ENCODE assay signal across 8 cellular contexts in genomic region chr15:74957301-74958035, GRCh38. TPM values are rescaled to one million over a fixed set of nuclear protein-coding genes. Genes with fewer than 3 reads are reported as not detected.
DNase-seq lines count a peak whose midpoint lies in the region; ATAC-seq, FAIRE-seq and TF ChIP-seq lines count a peak whose summit lies in the region.

No MANE protein-coding gene starts in this region.

- DNase-seq in CD4-positive, CD25-positive, alpha-beta regulatory T cell = no peak
- no peak for DNase-seq in Jurkat, Clone E6-1 (ENCODE audit: low read depth, low spot score)
- DNase-seq in thyroid gland (no peak), HTR-8/SVneo (ENCODE audit: insufficient read length, low spot score) (no peak), middle frontal gyrus (ENCODE audit: extremely low spot score, low spot score) (no peak)

- peak in 1 of 2 donors; percentile 2 for TF ChIP-seq POLR2A in thyroid gland (IDR thresholded peaks at IDR 0.05)

- H3K9ac ChIP-seq in liver (ENCODE audit: low read depth in 1 of 2, low read length in 2 of 2) = no peak overlapping the region

- H3K4me3 Mint-ChIP-seq in CD4-positive, CD25-positive, alpha-beta regulatory T cell = peak overlapping the region; percentile 72 to 86 (median 80)
- H3K4me3 Mint-ChIP-seq in brain = peak overlapping the region; percentile 81 to 86 (median 83)

- no peak for TF ChIP-seq RAD21 in liver (IDR thresholded peaks at IDR 0.05)

- FAIRE-seq in HTR-8/SVneo (lab: Jason Lieb, UNC) = no peak

- peaks cover 35% of the 10 kb centered on the region for H3K4me1 ChIP-seq in CD4-positive, CD25-positive, alpha-beta regulatory T cell (ENCODE audit: control insufficient read depth, insufficient read depth, low read length, poor library complexity, severe bottlenecking)
- peaks cover 17 to 28% (median 23%) of the 10 kb centered on the region in 4 donors for H3K4me1 ChIP-seq in liver (ENCODE audit: control insufficient read depth in 4 of 4, insufficient read depth in 4 of 4, low read length in 3 of 4)
- H3K4me1 ChIP-seq in thyroid gland = peaks cover 55 to 65% of the 10 kb centered on the region in 2 donors

- peaks cover 13% of the 10 kb centered on the region for H3K27me3 ChIP-seq in CD4-positive, CD25-positive, alpha-beta regulatory T cell (ENCODE audit: control insufficient read depth, insufficient read depth, low read length)
- H3K27me3 ChIP-seq in liver (ENCODE audit: control insufficient read depth in 4 of 4, insufficient read depth in 4 of 4, low read length in 3 of 4) (peaks cover 0 to 7% (median 4%) of the 10 kb centered on the region in 4 donors), thyroid gland (no peaks in the 10 kb centered on the region)

- 6% methylated on average over 46 of the region's 46 CpGs for WGBS in liver
- WGBS in thyroid gland, 2 donors = 4 to 6% methylated on average over 27 to 28 of the region's 46 CpGs

- no peaks in the 10 kb centered on the region for H3K9me3 ChIP-seq in CD4-positive, CD25-positive, alpha-beta regulatory T cell (ENCODE audit: control insufficient read depth in 2 of 2, low read length in 2 of 2)
- H3K9me3 ChIP-seq in liver (ENCODE audit: control insufficient read depth in 4 of 4, low read length in 3 of 4) (no peaks in the 10 kb centered on the region), thyroid gland (no peaks in the 10 kb centered on the region)

- no peaks in the 10 kb centered on the region for H3K36me3 ChIP-seq in CD4-positive, CD25-positive, alpha-beta regulatory T cell (ENCODE audit: control insufficient read depth, insufficient read depth, low read length)
- no peaks in the 10 kb centered on the region for H3K36me3 ChIP-seq in liver (ENCODE audit: control insufficient read depth in 4 of 4, insufficient read depth in 3 of 4, low read depth in 1 of 4, low read length in 3 of 4)
- H3K36me3 ChIP-seq in thyroid gland = no peaks in the 10 kb centered on the region

- H3K36me3 Mint-ChIP-seq in CD4-positive, CD25-positive, alpha-beta regulatory T cell = no peaks in the 10 kb centered on the region
- H3K36me3 Mint-ChIP-seq in brain = no peaks in the 10 kb centered on the region

- peaks cover 0 to 4% (median 0%) of the 10 kb centered on the region in 7 donors for H3K9me3 Mint-ChIP-seq in CD4-positive, CD25-positive, alpha-beta regulatory T cell
- peaks cover 0 to 3% (median 0%) of the 10 kb centered on the region in 5 experiments for H3K9me3 Mint-ChIP-seq in brain

- peaks cover 51% of the 10 kb centered on the region for H3K27me3 Mint-ChIP-seq in CD4-positive, CD25-positive, alpha-beta regulatory T cell
- peaks cover 38% of the 10 kb centered on the region for H3K27me3 Mint-ChIP-seq in brain

- no peak overlapping the region for H3K4me3 ChIP-seq in CD4-positive, CD25-positive, alpha-beta regulatory T cell (ENCODE audit: low read depth, low read length)
- peak overlapping the region; percentile 56 for H3K4me3 ChIP-seq in Jurkat, Clone E6-1 (ENCODE audit: low read length)
- H3K4me3 ChIP-seq in liver (ENCODE audit: low read depth in 1 of 3, low read length in 3 of 3) (peak overlapping the region in 2 of 3 donors; percentile 62 to 65), thyroid gland (replicated peaks in 1 of 3) (peak overlapping the region; percentile 34 to 90 (median 75))

- H3K4me1 Mint-ChIP-seq in CD4-positive, CD25-positive, alpha-beta regulatory T cell = peaks cover 0 to 29% (median 7%) of the 10 kb centered on the region in 4 donors
- peaks cover 68% of the 10 kb centered on the region for H3K4me1 Mint-ChIP-seq in brain

- H3K27ac Mint-ChIP-seq in CD4-positive, CD25-positive, alpha-beta regulatory T cell = peak overlapping the region in 1 of 3 donors; percentile 26
- peak overlapping the region in 3 of 5 experiments; percentile 72 to 96 (median 83) for H3K27ac Mint-ChIP-seq in brain

- TF ChIP-seq CTCF in brain (conservative IDR thresholded peaks at IDR 0.05) (no peak), liver (IDR thresholded peaks at IDR 0.05; ENCODE audit: low read depth, low read length, missing input control) (no peak), thyroid gland (IDR thresholded peaks at IDR 0.05) (no peak)

- intact Hi-C loops in thyroid gland (cut with DNase I) = loop anchor here (5.0 to 10.0 kb wide), 2 partner anchors 53 to 325 kb away; partner anchors contain the start of gene FAM219B

- H3K27ac ChIP-seq in CD4-positive, CD25-positive, alpha-beta regulatory T cell (ENCODE audit: insufficient read depth, low read length, poor library complexity, severe bottlenecking) = no peak overlapping the region
- H3K27ac ChIP-seq in liver (ENCODE audit: low read depth in 1 of 2, low read length in 2 of 2) (peak overlapping the region; percentile 52 to 69), thyroid gland (peak overlapping the region; percentile 88 to 97 (median 92))

- ATAC-seq in CD4-positive, CD25-positive, alpha-beta regulatory T cell (ENCODE audit: low read depth in 2 of 2) = no peak
- no peak for ATAC-seq in activated CD4-positive, CD25-positive, alpha-beta regulatory T cell treated with anti-CD3 and anti-CD28 coated beads, Interleukin-2, amount 50 U/mL, for 24 hours

TF ChIP-seq in liver, 16 proteins besides CTCF, POLR2A, EP300 and RAD21 (continues in another document):
- TF ChIP-seq REST (IDR thresholded peaks at IDR 0.05) = no peak
- TF ChIP-seq TAF1 (conservative IDR thresholded peaks at IDR 0.05) = no peak
- no peak for TF ChIP-seq ATF3 (IDR thresholded peaks at IDR 0.05)
- no peak for TF ChIP-seq FOXA1 (IDR thresholded peaks at IDR 0.05)
- TF ChIP-seq HNF4G (IDR thresholded peaks at IDR 0.05) = no peak
- TF ChIP-seq RXRA (IDR thresholded peaks at IDR 0.05) = no peak
- no peak for TF ChIP-seq JUND (IDR thresholded peaks at IDR 0.05)
- TF ChIP-seq FOXA2 (IDR thresholded peaks at IDR 0.05) = no peak
- no peak for TF ChIP-seq MAX (IDR thresholded peaks at IDR 0.05)

RNA-seq across cellular contexts. Expression of gene RPP25, which starts 0.9 kb away (rescaled TPM):
- 0.54 TPM for total RNA-seq in CD4-positive, CD25-positive, alpha-beta regulatory T cell
- polyA plus RNA-seq in CD4-positive, CD25-positive, alpha-beta regulatory T cell = 1 to 10 TPM; 1.6 to 4.6 (median 2.8) TPM
- 2.8 TPM for polyA plus RNA-seq in Jurkat, Clone E6-1 (2012; ENCODE audit: insufficient read depth, insufficient read length)
- 9.4 TPM for polyA plus RNA-seq in brain (ENCODE audit: insufficient read depth, low read depth, low replicate concordance)
- total RNA-seq in liver = 1 to 10 TPM; 2.3 TPM
- polyA plus RNA-seq in liver = 1 to 10 TPM; 2.2 to 3.3 TPM
- 10 to 100 TPM; 14.2 to 23.1 (median 16.4) TPM for total RNA-seq in thyroid gland

RNA-seq across cellular contexts. Expression of gene COX5A, which starts 19.6 kb away (rescaled TPM):
- total RNA-seq in CD4-positive, CD25-positive, alpha-beta regulatory T cell = 91.8 TPM
- polyA plus RNA-seq in CD4-positive, CD25-positive, alpha-beta regulatory T cell = 100 to 1,000 TPM; 383 to 512 (median 449) TPM
- 551 TPM for polyA plus RNA-seq in Jurkat, Clone E6-1 (2012; ENCODE audit: insufficient read depth, insufficient read length)
- polyA plus RNA-seq in brain (ENCODE audit: insufficient read depth, low read depth, low replicate concordance) = 342 TPM
- 10 to 100 TPM; 47.9 to 60.0 TPM for total RNA-seq in liver
- 100 to 1,000 TPM; 320 to 374 TPM for polyA plus RNA-seq in liver
- 100 to 1,000 TPM; 103 to 235 (median 166) TPM for total RNA-seq in thyroid gland

RNA-seq across cellular contexts. Expression of gene SCAMP5, which starts 37.9 kb away (rescaled TPM):
- total RNA-seq in CD4-positive, CD25-positive, alpha-beta regulatory T cell = 1.3 TPM
- polyA plus RNA-seq in CD4-positive, CD25-positive, alpha-beta regulatory T cell = under 1 TPM in 2 of 4 donors, not detected in 2; 0.20 to 0.25 TPM
- polyA plus RNA-seq in Jurkat, Clone E6-1 (2012; ENCODE audit: insufficient read depth, insufficient read length) = 11.7 TPM
- polyA plus RNA-seq in brain (ENCODE audit: insufficient read depth, low read depth, low replicate concordance) (146 TPM), liver (1 to 10 TPM; 5.6 to 7.5 TPM)
- total RNA-seq in liver (1 to 10 TPM in 1 of 2 donors, under 1 TPM in 1; 0.50 to 5.8 TPM), thyroid gland (10 to 100 TPM in 2 of 4 donors, 1 to 10 TPM in 2; 7.6 to 16.7 (median 10.1) TPM)

RNA-seq across cellular contexts. Expression of gene FAM219B, which starts 50.8 kb away (rescaled TPM):
- 79.7 TPM for total RNA-seq in CD4-positive, CD25-positive, alpha-beta regulatory T cell
- 10 to 100 TPM; 22.0 to 26.9 (median 24.8) TPM for polyA plus RNA-seq in CD4-positive, CD25-positive, alpha-beta regulatory T cell
- polyA plus RNA-seq in Jurkat, Clone E6-1 (2012; ENCODE audit: insufficient read depth, insufficient read length) = 5.2 TPM
- polyA plus RNA-seq in brain (ENCODE audit: insufficient read depth, low read depth, low replicate concordance) (44.5 TPM), liver (1 to 10 TPM; 7.5 to 9.0 TPM)
- total RNA-seq in liver (10 to 100 TPM; 15.3 to 15.6 TPM), thyroid gland (100 to 1,000 TPM in 1 of 4 donors, 10 to 100 TPM in 3; 72.1 to 136 (median 88.2) TPM)
